1 cellular context compared by ENCODE assay signal in genomic region chr16:56604966-56605365, GRCh38.
TF ChIP-seq lines count a peak whose summit lies in the region.

No MANE protein-coding gene starts in this region.

TF ChIP-seq in IMR-90, 13 proteins besides CTCF, POLR2A, EP300 and RAD21:
- TF ChIP-seq SMC3 (IDR thresholded peaks at IDR 0.05; ENCODE audit: low read depth, low read length) (no peak), NFE2L2 (IDR thresholded peaks at IDR 0.05; ENCODE audit: low read depth, low read length) (no peak)
- TF ChIP-seq, protein P1, sequence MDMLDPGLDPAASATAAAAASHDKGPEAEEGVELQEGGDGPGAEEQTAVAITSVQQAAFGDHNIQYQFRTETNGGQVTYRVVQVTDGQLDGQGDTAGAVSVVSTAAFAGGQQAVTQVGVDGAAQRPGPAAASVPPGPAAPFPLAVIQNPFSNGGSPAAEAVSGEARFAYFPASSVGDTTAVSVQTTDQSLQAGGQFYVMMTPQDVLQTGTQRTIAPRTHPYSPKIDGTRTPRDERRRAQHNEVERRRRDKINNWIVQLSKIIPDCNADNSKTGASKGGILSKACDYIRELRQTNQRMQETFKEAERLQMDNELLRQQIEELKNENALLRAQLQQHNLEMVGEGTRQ (IDR thresholded peaks at IDR 0.05; ENCODE audit: low read depth, low read length) = no peak
- TF ChIP-seq, protein P2, sequence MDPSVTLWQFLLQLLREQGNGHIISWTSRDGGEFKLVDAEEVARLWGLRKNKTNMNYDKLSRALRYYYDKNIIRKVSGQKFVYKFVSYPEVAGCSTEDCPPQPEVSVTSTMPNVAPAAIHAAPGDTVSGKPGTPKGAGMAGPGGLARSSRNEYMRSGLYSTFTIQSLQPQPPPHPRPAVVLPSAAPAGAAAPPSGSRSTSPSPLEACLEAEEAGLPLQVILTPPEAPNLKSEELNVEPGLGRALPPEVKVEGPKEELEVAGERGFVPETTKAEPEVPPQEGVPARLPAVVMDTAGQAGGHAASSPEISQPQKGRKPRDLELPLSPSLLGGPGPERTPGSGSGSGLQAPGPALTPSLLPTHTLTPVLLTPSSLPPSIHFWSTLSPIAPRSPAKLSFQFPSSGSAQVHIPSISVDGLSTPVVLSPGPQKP (IDR thresholded peaks at IDR 0.05; ENCODE audit: borderline replicate concordance, low read depth, low read length) = no peak
